ENCODE assay signal across 1 cellular context in genomic region chr12:111438501-111438900, GRCh38.
TF ChIP-seq lines count a peak whose summit lies in the region.

No MANE protein-coding gene starts in this region.

TF ChIP-seq in HEK293, 187 proteins besides CTCF, POLR2A, EP300 and RAD21 (continued from another document):
- no peak for TF ChIP-seq ZNF366 (tag by site-specific recombination; conservative IDR thresholded peaks at IDR 0.05)
- TF ChIP-seq PRDM2 (tag by site-specific recombination; IDR thresholded peaks at IDR 0.05; ENCODE audit: borderline replicate concordance): no peak
TF ChIP-seq in HEK293: peak in this region for 7.
